In genomic region chr6:166412911-166413384, GRCh38 we compare ENCODE assay signal across 19 cellular contexts.
"Had no signal": no experiment of that assay in that cellular context is flagged by ENCODE, and none has a peak within 500 bp of the region (broad histone marks: within the 10 kb centered on the region; RNA-seq: fewer than 3 reads in every experiment).

No MANE protein-coding gene starts in this region.

- H3K9me3 ChIP-seq: ascending aorta, gastrocnemius medialis, left ventricle myocardium inferior, right atrium auricular region had no signal

- H3K27me3 Mint-ChIP-seq: activated CD4-positive, alpha-beta T cell treated with anti-CD3 and anti-CD28 coated beads for 36 hours; progenitor cell of endocrine pancreas; stimulated activated naive CD8-positive, alpha-beta T cell treated with anti-CD3 and anti-CD28 coated beads, Interleukin-15, amount 100 ng/mL, for 72 hours; type B pancreatic cell had no signal

- H3K4me1 ChIP-seq: ascending aorta, gastrocnemius medialis, left ventricle myocardium inferior, right atrium auricular region had no signal

- H3K27me3 ChIP-seq: ascending aorta, gastrocnemius medialis, right atrium auricular region had no signal

- H3K4me1 Mint-ChIP-seq: neural crest cell had no signal

- DNase-seq: activated CD4-positive, alpha-beta T cell treated with anti-CD3 and anti-CD28 coated beads for 36 hours; activated CD8-positive, alpha-beta memory T cell treated with anti-CD3 and anti-CD28 coated beads for 24 hours; activated CD8-positive, alpha-beta memory T cell treated with anti-CD3 and anti-CD28 coated beads, Interleukin-2, amount 50 U/mL, for 48 hours; cerebellar nuclear complex; cortex of kidney; gastrocnemius medialis; kidney glomerular epithelial cell; left ventricle myocardium inferior; mammary epithelial cell; midbrain; stimulated activated CD4-positive, alpha-beta T cell treated with anti-CD3 and anti-CD28 coated beads, Interleukin-4, amount 100 ng/mL, for 1 hour; stimulated activated naive CD8-positive, alpha-beta T cell treated with anti-CD3 and anti-CD28 coated beads, Interleukin-15, amount 100 ng/mL, for 72 hours had no signal

- H3K4me2 ChIP-seq: smooth muscle cell had no signal

- H3K4me3 Mint-ChIP-seq: activated CD4-positive, alpha-beta T cell treated with anti-CD3 and anti-CD28 coated beads for 36 hours; neural crest cell; type B pancreatic cell; WTC11 had no signal

- H3K27ac Mint-ChIP-seq: activated CD4-positive, alpha-beta T cell treated with anti-CD3 and anti-CD28 coated beads for 36 hours; progenitor cell of endocrine pancreas; type B pancreatic cell; WTC11 had no signal

- ATAC-seq: activated CD4-positive, alpha-beta T cell treated with anti-CD3 and anti-CD28 coated beads for 36 hours; gastrocnemius medialis; stimulated activated naive CD8-positive, alpha-beta T cell treated with anti-CD3 and anti-CD28 coated beads, Interleukin-15, amount 100 ng/mL, for 72 hours; WTC11 had no signal

- H3K27ac ChIP-seq: ascending aorta, gastrocnemius medialis, left ventricle myocardium inferior, right atrium auricular region had no signal

- H3K4me3 ChIP-seq: ascending aorta, gastrocnemius medialis, left ventricle myocardium inferior, right atrium auricular region, smooth muscle cell had no signal
